Comparison of ENCODE assay signal across 9 cellular contexts in genomic region chr1:236686815-236687160, GRCh38. TPM values are rescaled to one million over a fixed set of nuclear protein-coding genes. Genes with fewer than 3 reads are reported as not detected.
DNase-seq lines count a peak whose midpoint lies in the region; ATAC-seq and TF ChIP-seq lines count a peak whose summit lies in the region.
"Had no signal": no experiment of that assay in that cellular context is flagged by ENCODE, and none has a peak within 500 bp of the region (broad histone marks: within the 10 kb centered on the region; RNA-seq: fewer than 3 reads in every experiment).

No MANE protein-coding gene starts in this region.

- H3K4me3 Mint-ChIP-seq in activated B cell treated with CpG ODN at 0.5 μM for 24 hours, result peak overlapping the region; percentile 57

- DNase-seq in activated B cell treated with CpG ODN at 0.5 μM for 24 hours (peak; percentile 18), heart right ventricle (peak in 1 of 2 donors; percentile 34), retinal pigment epithelial cell (ENCODE audit: low read depth) (no peak), NCI-H1694 treated with DMSO at 0.1 percent for 48 hours (lab: John Stamatoyannopoulos, UW) (no peak), DMS79 treated with DMSO at 0.1 percent for 48 hours (lab: John Stamatoyannopoulos, UW) (no peak), Karpas-422 (no peak)
- DNase-seq: SIG-M5 had no signal

- H3K36me3 ChIP-seq in heart right ventricle, result no peaks in the 10 kb centered on the region
- H3K36me3 ChIP-seq in Karpas-422 (ENCODE audit: insufficient read depth, low read length), result no peaks in the 10 kb centered on the region

- no peak overlapping the region for H2AFZ ChIP-seq in Karpas-422 (ENCODE audit: low read length)

- no peaks in the 10 kb centered on the region for H4K20me1 ChIP-seq in Karpas-422 (ENCODE audit: insufficient read depth, low read depth, low read length)

- H3K36me3 Mint-ChIP-seq in activated B cell treated with CpG ODN at 0.5 μM for 24 hours (ENCODE audit: low read depth), result no peaks in the 10 kb centered on the region

- H3K4me1 ChIP-seq in heart right ventricle (peaks cover 0 to 15% (median 4%) of the 10 kb centered on the region in 9 donors), Karpas-422 (ENCODE audit: low read length) (no peaks in the 10 kb centered on the region)

- H3K27ac Mint-ChIP-seq in activated B cell treated with CpG ODN at 0.5 μM for 24 hours, result no peak overlapping the region

- peaks cover 51% of the 10 kb centered on the region for H3K27me3 Mint-ChIP-seq in activated B cell treated with CpG ODN at 0.5 μM for 24 hours

- peaks cover 3% of the 10 kb centered on the region for H3K9me3 Mint-ChIP-seq in activated B cell treated with CpG ODN at 0.5 μM for 24 hours

- no peaks in the 10 kb centered on the region for H3K79me2 ChIP-seq in Karpas-422 (ENCODE audit: low read length)

- no peaks in the 10 kb centered on the region for H3K9me2 ChIP-seq in Karpas-422 (replicated peaks; ENCODE audit: insufficient read depth, low read length)

- POLR2A ChIA-PET in activated B cell treated with CpG ODN at 0.5 μM for 24 hours (lab: Charles Lee), result no interaction called here

- peaks cover 19% of the 10 kb centered on the region for H3K4me1 Mint-ChIP-seq in activated B cell treated with CpG ODN at 0.5 μM for 24 hours

- no peak overlapping the region for H3K9ac ChIP-seq in Karpas-422 (ENCODE audit: low read length)

- H3K4me2 ChIP-seq in Karpas-422 (ENCODE audit: low read depth, low read length, poor library complexity, severe bottlenecking), result no peak overlapping the region

- no peak for TF ChIP-seq CTCF in activated B cell treated with CpG ODN at 0.5 μM for 24 hours (IDR thresholded peaks at IDR 0.05)
- no peak for TF ChIP-seq CTCF in heart right ventricle (IDR thresholded peaks at IDR 0.05)
- no peak for TF ChIP-seq CTCF in retinal pigment epithelial cell (conservative IDR thresholded peaks at IDR 0.05; ENCODE audit: low read depth, low read length)

- H3K27me3 ChIP-seq in heart right ventricle (peaks cover 0 to 44% (median 6%) of the 10 kb centered on the region in 7 donors), Karpas-422 (ENCODE audit: low read length) (no peaks in the 10 kb centered on the region)

- CTCF ChIA-PET in activated B cell treated with CpG ODN at 0.5 μM for 24 hours (lab: Charles Lee), result no interaction called here

- peak; percentile 3 for ATAC-seq in GM21423 (IDR thresholded peaks at IDR 0.05; ENCODE audit: unreplicated experiment)
- ATAC-seq in activated B cell treated with CpG ODN at 0.5 μM for 24 hours (ENCODE audit: low read depth), result no peak
- ATAC-seq in heart right ventricle, result peak; percentile 2 to 46 (median 9)
- ATAC-seq in GM19351 (IDR thresholded peaks at IDR 0.05; ENCODE audit: unreplicated experiment), result no peak

- H3K9me3 ChIP-seq in heart right ventricle (peaks cover 0 to 8% (median 0%) of the 10 kb centered on the region in 11 donors), Karpas-422 (ENCODE audit: low read length) (no peaks in the 10 kb centered on the region)

- H3K27ac ChIP-seq in heart right ventricle (peak overlapping the region; percentile 87 to 99 (median 95)), Karpas-422 (ENCODE audit: low read length) (no peak overlapping the region)

- peak overlapping the region; percentile 42 to 74 (median 64) for H3K4me3 ChIP-seq in heart right ventricle
- H3K4me3 ChIP-seq in retinal pigment epithelial cell (ENCODE audit: low read length), result peak overlapping the region; percentile 29
- H3K4me3 ChIP-seq in Karpas-422 (ENCODE audit: low read length), result no peak overlapping the region

- intact Hi-C loops in activated B cell treated with CpG ODN at 0.5 μM for 24 hours (cut with micrococcal nuclease) (loop anchor here (1.0 kb wide), 1 partner anchor 82 kb away; the partner anchor contains the start of gene HEATR1), heart right ventricle (cut with DNase I) (loop anchor here in 3 of 10 donors (5.0 kb wide), 3 partner anchors 61 to 79 kb away; no protein-coding TSS in a partner anchor)

- 4 to 6% methylated on average over 31 of the region's 31 CpGs for WGBS in heart right ventricle, 2 donors

RNA-seq across cellular contexts. Expression of gene ACTN2, which starts 0.5 kb away (rescaled TPM):
- total RNA-seq in activated B cell treated with CpG ODN at 0.5 μM for 24 hours, result not detected in 2 replicates
- 1,000 to 10,000 TPM; 2,366 to 4,290 (median 3,682) TPM for total RNA-seq in heart right ventricle
- 1,000 to 10,000 TPM in 1 of 2 donors, 100 to 1,000 TPM in 1; 599 to 1,375 TPM for polyA plus RNA-seq in heart right ventricle
- not detected in 2 replicates for total RNA-seq in Karpas-422 (2014; rRNA removed; shearing (Covaris generic); ENCODE audit: low replicate concordance)

Comparison
In these comparisons a context has a peak if more than half of its experiments do, and no peak if none do; other contexts are left out.
1. ATAC-seq: peak in GM21423 (single experiment) and heart right ventricle (8 of 8); none in activated B cell treated with CpG ODN at 0.5 μM for 24 hours (single experiment) and GM19351 (single experiment).
2. RNA of gene ACTN2, which starts 0.5 kb away (total RNA-seq): 2,366 to 4,290 TPM in heart right ventricle; not detected in activated B cell treated with CpG ODN at 0.5 μM for 24 hours and not detected in Karpas-422; every median in the first group is over 1,000 times any median in the second.